Comparison of ENCODE assay signal across 21 cellular contexts in the genomic region with DNA sequence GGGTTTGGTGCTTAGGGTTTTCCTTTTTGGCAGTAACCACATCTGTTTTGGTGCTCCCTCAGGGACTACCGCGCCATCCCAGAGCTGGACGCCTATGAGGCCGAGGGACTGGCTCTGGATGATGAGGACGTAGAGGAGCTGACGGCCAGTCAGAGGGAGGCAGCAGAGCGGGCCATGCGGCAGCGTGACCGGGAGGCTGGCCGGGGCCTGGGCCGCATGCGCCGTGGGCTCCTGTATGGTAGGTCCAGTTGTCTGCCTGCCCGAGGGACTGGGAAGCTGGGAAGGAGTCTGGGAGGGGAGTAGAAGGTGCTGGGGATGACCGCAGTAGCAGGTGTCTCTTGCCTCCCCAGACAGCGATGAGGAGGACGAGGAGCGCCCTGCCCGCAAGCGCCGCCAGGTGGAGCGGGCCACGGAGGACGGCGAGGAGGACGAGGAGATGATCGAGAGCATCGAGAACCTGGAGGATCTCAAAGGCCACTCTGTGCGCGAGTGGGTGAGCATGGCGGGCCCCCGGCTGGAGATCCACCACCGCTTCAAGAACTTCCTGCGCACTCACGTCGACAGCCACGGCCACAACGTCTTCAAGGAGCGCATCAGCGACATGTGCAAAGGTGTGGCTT.
"Had no signal": no experiment of that assay in that cellular context is flagged by ENCODE, and none has a peak within 500 bp of the region (broad histone marks: within the 10 kb centered on the region; RNA-seq: fewer than 3 reads in every experiment).

No MANE protein-coding gene starts in this region.

- H3K4me2 ChIP-seq: hepatocyte had no signal

- H3K9me3 ChIP-seq: esophagus squamous epithelium, gastroesophageal sphincter, left ventricle myocardium inferior, lower lobe of right lung, pancreas had no signal

- H2AFZ ChIP-seq: hepatocyte had no signal

- H3K36me3 ChIP-seq: pancreas had no signal

- H3K4me3 Mint-ChIP-seq: memory B cell, mesothelial cell of epicardium, natural killer cell had no signal

- H3K27me3 Mint-ChIP-seq: memory B cell, progenitor cell of endocrine pancreas had no signal

- DNase-seq: dermis blood vessel endothelial cell; esophagus squamous epithelium; foreskin fibroblast; kidney; left cardiac atrium; left ventricle myocardium inferior; lower lobe of right lung; natural killer cell; nucleus accumbens; pancreas; right cardiac atrium; small intestine; stimulated activated CD4-positive, alpha-beta T cell treated with anti-CD3 and anti-CD28 coated beads, Interleukin-2, amount 100 ng/mL, for 48 hours; stimulated activated naive CD4-positive, alpha-beta T cell treated with Interleukin-2 at 50 U/mL for 16 hours had no signal

- H3K27ac ChIP-seq: esophagus squamous epithelium, gastroesophageal sphincter, hepatocyte, left ventricle myocardium inferior, lower lobe of right lung, pancreas had no signal

- ATAC-seq: gastroesophageal sphincter, left cardiac atrium, lower lobe of right lung, natural killer cell, pancreas, right cardiac atrium had no signal

- H3K4me1 ChIP-seq: gastroesophageal sphincter, lower lobe of right lung, pancreas had no signal

- H3K27me3 ChIP-seq: esophagus squamous epithelium, gastroesophageal sphincter, hepatocyte, pancreas had no signal

- H3K27ac Mint-ChIP-seq: memory B cell, mesothelial cell of epicardium, progenitor cell of endocrine pancreas had no signal

- H3K9me3 Mint-ChIP-seq: memory B cell, mesothelial cell of epicardium, natural killer cell, neural crest cell had no signal

- FAIRE-seq: kidney, pancreas, small intestine, urothelium cell line had no signal

- H3K4me3 ChIP-seq: esophagus squamous epithelium, gastroesophageal sphincter, hepatocyte, left ventricle myocardium inferior, lower lobe of right lung, pancreas had no signal
